17 cellular contexts compared by ENCODE assay signal in genomic region chr2:233489666-233490065, GRCh38.
DNase-seq lines count a peak whose midpoint lies in the region; ATAC-seq, FAIRE-seq and TF ChIP-seq lines count a peak whose summit lies in the region.
"Had no signal": no experiment of that assay in that cellular context is flagged by ENCODE, and none has a peak within 500 bp of the region (broad histone marks: within the 10 kb centered on the region; RNA-seq: fewer than 3 reads in every experiment).

No MANE protein-coding gene starts in this region.

- peaks cover 0 to 4% of the 10 kb centered on the region in 2 donors for H3K4me1 ChIP-seq in breast epithelium
- H3K4me1 ChIP-seq in Peyer's patch: no peaks in the 10 kb centered on the region

- ATAC-seq in omental fat pad (ENCODE audit: low FRiP score): peak; percentile 58
- ATAC-seq in esophagus mucosa: no peak
- ATAC-seq in GM19035 (IDR thresholded peaks at IDR 0.05; ENCODE audit: unreplicated experiment): no peak

- TF ChIP-seq CTCF in MCF 10A (IDR thresholded peaks at IDR 0.05; ENCODE audit: unreplicated experiment): no peak
- no peak for TF ChIP-seq CTCF in breast epithelium (IDR thresholded peaks at IDR 0.05)
- no peak for TF ChIP-seq CTCF in coronary artery (IDR thresholded peaks at IDR 0.05)
- TF ChIP-seq CTCF in omental fat pad (IDR thresholded peaks at IDR 0.05): no peak
- no peak for TF ChIP-seq CTCF in Peyer's patch (IDR thresholded peaks at IDR 0.05)

- H3K4me3 ChIP-seq in breast epithelium: no peak overlapping the region
- H3K4me3 ChIP-seq in coronary artery: no peak overlapping the region
- no peak overlapping the region for H3K4me3 ChIP-seq in Peyer's patch
- H3K4me3 ChIP-seq: testis had no signal

- H3K27me3 ChIP-seq in breast epithelium (no peaks in the 10 kb centered on the region), Peyer's patch (no peaks in the 10 kb centered on the region)
- H3K27me3 ChIP-seq: testis had no signal

- peaks cover 55% of the 10 kb centered on the region for H3K4me1 Mint-ChIP-seq in MCF 10A (ENCODE audit: insufficient read depth, unreplicated experiment)

- H3K36me3 Mint-ChIP-seq in MCF 10A (ENCODE audit: insufficient read depth, unreplicated experiment): peaks cover 38% of the 10 kb centered on the region

- no peak for FAIRE-seq in RCC 7860 (lab: Jason Lieb, UNC)
- FAIRE-seq: GM19239 had no signal

- no TSS peak for BruUV-seq in MCF 10A (replicated peaks; lab: Mats Ljungman, UMichigan)

- peak overlapping the region; percentile 65 for H3K27ac Mint-ChIP-seq in MCF 10A (ENCODE audit: low read depth, unreplicated experiment)

- H3K9me3 ChIP-seq in breast epithelium: no peaks in the 10 kb centered on the region
- no peaks in the 10 kb centered on the region for H3K9me3 ChIP-seq in Peyer's patch
- H3K9me3 ChIP-seq: testis had no signal

- H3K27ac ChIP-seq in breast epithelium (no peak overlapping the region), coronary artery (peak overlapping the region; percentile 69 to 84), Peyer's patch (no peak overlapping the region)
- H3K27ac ChIP-seq: 22Rv1, testis had no signal

- intact Hi-C loops in MCF 10A (cut with micrococcal nuclease): loop anchor here (5.0 to 10.0 kb wide), 2 partner anchors 65 to 223 kb away; partner anchors contain the start of gene UGT1A5
- intact Hi-C loops in breast epithelium (cut with DNase I; ENCODE audit: low total_unique reads): no loop called here

- POLR2A ChIA-PET in MCF 10A (lab: Yijun Ruan, JAX): interaction anchor here (0.6 to 2.8 kb wide), 5 partner anchors 35 to 219 kb away, joined by 3 to 14 read pairs (median 4); no protein-coding TSS in a partner anchor

- TF ChIP-seq POLR2A in breast epithelium (IDR thresholded peaks at IDR 0.05): no peak
- no peak for TF ChIP-seq POLR2A in Peyer's patch (IDR thresholded peaks at IDR 0.05)

- H3K4me3 Mint-ChIP-seq in MCF 10A (ENCODE audit: unreplicated experiment): no peak overlapping the region

- CTCF ChIA-PET in MCF 10A (lab: Yijun Ruan, JAX): interaction anchor here (0.6 kb wide), 1 partner anchor 227 kb away, joined by 5 read pairs; no protein-coding TSS in a partner anchor

- DNase-seq in MCF 10A (ENCODE audit: unreplicated experiment) (peak; percentile 78), breast epithelium (ENCODE audit: low spot score in 2 of 2) (no peak), coronary artery (ENCODE audit: low spot score) (no peak), omental fat pad (ENCODE audit: low spot score) (no peak), Peyer's patch (no peak), RCC 7860 (ENCODE audit: low spot score) (no peak)
- DNase-seq: activated CD8-positive, alpha-beta memory T cell treated with anti-CD3 and anti-CD28 coated beads for 24 hours; activated effector memory CD4-positive, alpha-beta T cell treated with anti-CD3 and anti-CD28 coated beads, Interleukin-2, amount 50 U/mL, for 16 hours; GDM1; left cardiac atrium; MV-4-11; NCI-H2107; testis had no signal

- no peaks in the 10 kb centered on the region for H3K9me3 Mint-ChIP-seq in MCF 10A (ENCODE audit: unreplicated experiment)

- no peaks in the 10 kb centered on the region for H3K27me3 Mint-ChIP-seq in MCF 10A (ENCODE audit: insufficient read depth, unreplicated experiment)

- H3K36me3 ChIP-seq in breast epithelium (no peaks in the 10 kb centered on the region), Peyer's patch (peaks cover 0 to 69% (median 0%) of the 10 kb centered on the region in 3 donors)

Comparison
In these comparisons a context has a peak if more than half of its experiments do, and no peak if none do; other contexts are left out.
1. H3K27ac ChIP-seq: peak in coronary artery (2 of 2); none in breast epithelium (0 of 2) and Peyer's patch (0 of 4).